ENCODE assay signal across 14 cellular contexts in genomic region chr1:75768021-75768420, GRCh38.
"Had no signal": no experiment of that assay in that cellular context is flagged by ENCODE, and none has a peak within 500 bp of the region (broad histone marks: within the 10 kb centered on the region; RNA-seq: fewer than 3 reads in every experiment).

No MANE protein-coding gene starts in this region.

- H3K4me1 ChIP-seq: right lobe of liver had no signal

- H3K27ac ChIP-seq: hepatocyte, right lobe of liver had no signal

- DNase-seq: activated CD4-positive, alpha-beta T cell treated with anti-CD3 and anti-CD28 coated beads, Interleukin-2, amount 50 U/mL, for 4 hours; activated CD4-positive, CD25-positive, alpha-beta regulatory T cell treated with anti-CD3 and anti-CD28 coated beads, Interleukin-2, amount 50 U/mL, for 72 hours; activated CD8-positive, alpha-beta memory T cell treated with anti-CD3 and anti-CD28 coated beads, Interleukin-2, amount 10 ng/mL, durations not matched to agents 7 days and 5 days; activated effector memory CD4-positive, alpha-beta T cell treated with anti-CD3 and anti-CD28 coated beads, Interleukin-2, amount 50 U/mL, for 16 hours; activated T-cell treated with anti-CD3 and anti-CD28 coated beads, Interleukin-2, amount 50 U/mL, for 24 hours; amygdala; effector CD4-positive, alpha-beta T cell; left cardiac atrium; natural killer cell; right lobe of liver; stimulated activated CD4-positive, alpha-beta T cell treated with anti-CD3 and anti-CD28 coated beads, Interleukin-2, amount 100 ng/mL, for 24 hours; stimulated activated naive B cell treated with anti-CD40 and anti-IgM and Interleukin-4, amounts not matched to agents 10 μg/mL and 1 μg/mL and 100 μg/mL, for 72 hours had no signal

- H3K27me3 ChIP-seq: hepatocyte, right lobe of liver had no signal

- ATAC-seq: activated CD8-positive, alpha-beta memory T cell treated with anti-CD3 and anti-CD28 coated beads, Interleukin-2, amount 10 ng/mL, durations not matched to agents 7 days and 5 days; activated naive CD4-positive, alpha-beta T cell treated with anti-CD3 and anti-CD28 coated beads, Interleukin-2, amount 50 U/mL, for 72 hours; left cardiac atrium; natural killer cell; right lobe of liver; stimulated activated naive B cell treated with anti-CD40 and anti-IgM and Interleukin-4, amounts not matched to agents 10 μg/mL and 1 μg/mL and 100 μg/mL, for 72 hours had no signal
